14 cellular contexts compared by ENCODE assay signal in genomic region chr1:9197186-9198099, GRCh38. TPM values are rescaled to one million over a fixed set of nuclear protein-coding genes. Genes with fewer than 3 reads are reported as not detected.
DNase-seq lines count a peak whose midpoint lies in the region; TF ChIP-seq lines count a peak whose summit lies in the region.
"Had no signal": no experiment of that assay in that cellular context is flagged by ENCODE, and none has a peak within 500 bp of the region (broad histone marks: within the 10 kb centered on the region; RNA-seq: fewer than 3 reads in every experiment).

No MANE protein-coding gene starts in this region.

- H3K4me3 ChIP-seq in ACC112 (ENCODE audit: low read depth, low read length) (peak overlapping the region; percentile 68), GM23248 (no peak overlapping the region), osteoblast (ENCODE audit: insufficient read depth, low read length) (peak overlapping the region; percentile 68), uterus (no peak overlapping the region)
- H3K4me3 ChIP-seq: lung had no signal

- H3K4me1 Mint-ChIP-seq in brain: peaks cover 70% of the 10 kb centered on the region

- H2AFZ ChIP-seq in ACC112 (ENCODE audit: low read length, unreplicated experiment) (no peak overlapping the region), GM23248 (no peak overlapping the region), osteoblast (ENCODE audit: low read length) (no peak overlapping the region)

- peaks cover 24% of the 10 kb centered on the region for H3K79me2 ChIP-seq in ACC112 (ENCODE audit: control insufficient read depth, insufficient read depth, low read length, unreplicated experiment)
- H3K79me2 ChIP-seq in GM23248 (ENCODE audit: insufficient read depth): no peaks in the 10 kb centered on the region
- peaks cover 84% of the 10 kb centered on the region for H3K79me2 ChIP-seq in osteoblast (ENCODE audit: insufficient read depth, low read length)

- in situ Hi-C loops in GM23248 (cut with MboI): no loop called here

- H3K27ac Mint-ChIP-seq in brain: peak overlapping the region in 2 of 5 experiments; percentile 41 to 63
- H3K27ac Mint-ChIP-seq: activated CD4-positive, alpha-beta memory T cell treated with anti-CD3 and anti-CD28 coated beads, Interleukin-2, amount 10 ng/mL, durations not matched to agents 7 days and 5 days; natural killer cell had no signal

- intact Hi-C loops in uterus (cut with DNase I; ENCODE audit: low total_unique reads): loop anchor here (10.0 kb wide), 1 partner anchor 53 kb away; no protein-coding TSS in a partner anchor

- H3K27ac ChIP-seq in ACC112 (ENCODE audit: low read depth, low read length) (peak overlapping the region; percentile 98), GM23248 (peak overlapping the region; percentile 89), osteoblast (ENCODE audit: low read depth, low read length) (peak overlapping the region; percentile 98), uterus (no peak overlapping the region)
- H3K27ac ChIP-seq: C4-2B had no signal

- no peaks in the 10 kb centered on the region for H4K20me1 ChIP-seq in GM23248 (ENCODE audit: insufficient read depth)
- peaks cover 13% of the 10 kb centered on the region for H4K20me1 ChIP-seq in osteoblast (ENCODE audit: insufficient read depth, low read length)

- WGBS in GM23248 (ENCODE audit: low coverage in 1 of 2, low lambda C conversion rate in 2 of 2, missing lambda C conversion rate in 2 of 2), 2 experiments: 82 to 84% methylated on average over 22 of the region's 22 CpGs

- peaks cover 60% of the 10 kb centered on the region for H3K27me3 Mint-ChIP-seq in brain

- peaks cover 52% of the 10 kb centered on the region for H3F3A ChIP-seq in GM23248 (ENCODE audit: insufficient read depth)

- DNase-seq in GM23248 (no peak), osteoblast (ENCODE audit: insufficient read length, low spot score, missing footprints) (peak; percentile 87), HuH-7.5 (ENCODE audit: low spot score) (no peak), uterus (no peak), NCI-H526 treated with DMSO at 0.1 percent for 48 hours (lab: John Stamatoyannopoulos, UW) (no peak), NCI-H2196 (lab: John Stamatoyannopoulos, UW; ENCODE audit: unreplicated experiment) (no peak)
- DNase-seq: cerebellar nuclear complex, NCI-H748 treated with DMSO at 0.1 percent for 48 hours had no signal

- H3K36me3 ChIP-seq in ACC112 (ENCODE audit: insufficient read depth, low read length) (no peaks in the 10 kb centered on the region), GM23248 (ENCODE audit: low read depth) (no peaks in the 10 kb centered on the region), osteoblast (ENCODE audit: insufficient read depth, low read length) (no peaks in the 10 kb centered on the region), uterus (no peaks in the 10 kb centered on the region)

- H3K9me2 ChIP-seq in GM23248 (ENCODE audit: insufficient read depth): no peaks in the 10 kb centered on the region

- TF ChIP-seq POLR2A in uterus (IDR thresholded peaks at IDR 0.05): no peak

- H3K9me3 ChIP-seq in GM23248 (ENCODE audit: low read depth) (no peaks in the 10 kb centered on the region), osteoblast (ENCODE audit: low read depth, low read length) (no peaks in the 10 kb centered on the region), uterus (no peaks in the 10 kb centered on the region)

- H3K4me2 ChIP-seq in GM23248 (ENCODE audit: unreplicated experiment) (peak overlapping the region; percentile 88), osteoblast (ENCODE audit: insufficient read depth, low read length) (peak overlapping the region; percentile 95)

- no peaks in the 10 kb centered on the region for H3K36me3 Mint-ChIP-seq in brain
- H3K36me3 Mint-ChIP-seq: natural killer cell had no signal

- H3K4me1 ChIP-seq in ACC112 (ENCODE audit: control insufficient read depth, insufficient read depth, low read length, unreplicated experiment) (peaks cover 66% of the 10 kb centered on the region), GM23248 (ENCODE audit: insufficient read depth) (peaks cover 36% of the 10 kb centered on the region), osteoblast (ENCODE audit: insufficient read depth, low read length) (peaks cover 78% of the 10 kb centered on the region), uterus (no peaks in the 10 kb centered on the region)

- H3K4me3 Mint-ChIP-seq in brain: peak overlapping the region; percentile 16 to 77 (median 38)
- H3K4me3 Mint-ChIP-seq: activated CD4-positive, alpha-beta memory T cell treated with anti-CD3 and anti-CD28 coated beads, Interleukin-2, amount 10 ng/mL, durations not matched to agents 7 days and 5 days; natural killer cell had no signal

- H3K27me3 ChIP-seq in ACC112 (ENCODE audit: insufficient read depth, low read length) (no peaks in the 10 kb centered on the region), GM23248 (replicated peaks; ENCODE audit: insufficient read depth) (no peaks in the 10 kb centered on the region), osteoblast (ENCODE audit: insufficient read depth, low read length) (no peaks in the 10 kb centered on the region), uterus (no peaks in the 10 kb centered on the region)

- H3K9ac ChIP-seq in GM23248: peak overlapping the region; percentile 79; the same call in 1 of the 2 replicates

- peaks cover 0 to 5% (median 0%) of the 10 kb centered on the region in 5 experiments for H3K9me3 Mint-ChIP-seq in brain
- H3K9me3 Mint-ChIP-seq: activated CD4-positive, alpha-beta memory T cell treated with anti-CD3 and anti-CD28 coated beads, Interleukin-2, amount 10 ng/mL, durations not matched to agents 7 days and 5 days; natural killer cell had no signal

- TF ChIP-seq CTCF in brain (conservative IDR thresholded peaks at IDR 0.05): no peak
- no peak for TF ChIP-seq CTCF in osteoblast (IDR thresholded peaks at IDR 0.05; ENCODE audit: extremely low read depth, low read depth, low read length)
- TF ChIP-seq CTCF in uterus (IDR thresholded peaks at IDR 0.05): no peak

RNA-seq across cellular contexts. Expression of gene H6PD, which starts 37.1 kb away (rescaled TPM):
- 29.6 and 31.4 TPM in 2 replicates for total RNA-seq in GM23248 (2014; rRNA removed; shearing (Covaris generic))
- 14.5 and 16.1 TPM in 2 replicates for polyA plus RNA-seq in GM23248 (2016; fragmentation: Nextera tagmentation; extraction: Ambion mirVana)
- polyA plus RNA-seq in brain (ENCODE audit: insufficient read depth, low read depth, low replicate concordance): 6.4 TPM
- total RNA-seq in osteoblast: 45.1 and 51.4 TPM in 2 replicates
- 100 to 1,000 TPM in 1 of 4 donors, 10 to 100 TPM in 3; 28.4 to 107 (median 49.7) TPM for total RNA-seq in uterus

Comparison
In these comparisons a context has a peak if more than half of its experiments do, and no peak if none do; other contexts are left out.
1. H3K27ac ChIP-seq: peak in ACC112 (single experiment), GM23248 (single experiment) and osteoblast (single experiment); none in uterus (0 of 2).
2. H3K4me3 ChIP-seq: peak in ACC112 (single experiment) and osteoblast (single experiment); none in GM23248 (single experiment) and uterus (0 of 2).